ENCODE assay signal across 26 cellular contexts in the genomic region with DNA sequence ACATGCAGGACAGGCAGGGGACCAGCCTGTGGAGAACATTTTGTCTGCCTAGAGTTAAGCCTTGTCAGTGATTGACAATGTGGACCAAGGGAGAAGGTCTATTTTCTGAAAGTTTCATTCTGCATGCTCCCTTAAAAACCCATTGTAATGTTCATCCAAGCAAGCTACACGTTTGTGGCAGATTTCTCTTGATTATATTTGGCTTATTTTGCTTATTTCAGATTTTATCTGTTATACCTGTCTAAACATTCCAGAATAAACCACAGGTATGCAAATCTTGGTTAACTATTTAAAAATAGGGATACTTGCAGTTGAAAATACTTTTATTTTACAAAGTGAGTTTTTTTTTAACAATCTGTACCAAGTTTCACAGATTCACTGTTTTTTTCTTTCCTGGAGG.
"Had no signal": no experiment of that assay in that cellular context is flagged by ENCODE, and none has a peak within 500 bp of the region (broad histone marks: within the 10 kb centered on the region; RNA-seq: fewer than 3 reads in every experiment).

No MANE protein-coding gene starts in this region.

- H3K4me3 Mint-ChIP-seq: activated T-cell treated with anti-CD3 and anti-CD28 coated beads, Interleukin-2, amount 50 U/mL, for 24 hours; activated T-helper 17 cell treated with anti-CD3 and anti-CD28 coated beads, Interleukin-2, amount 50 U/mL, for 72 hours; nephron progenitor cell; stimulated activated effector memory CD8-positive, alpha-beta T cell treated with anti-CD3 and anti-CD28 coated beads, Interleukin-12 subunit alpha, Interleukin-12 subunit beta, amount 100 ng/mL, for 72 hours; stimulated activated naive CD8-positive, alpha-beta T cell treated with anti-CD3 and anti-CD28 coated beads, Interleukin-15, amount 100 ng/mL, for 72 hours; T-helper 2 cell treated with Interferon-gamma antibody and Interleukin-4, amounts not matched to agents 5 μg/mL and 100 μg/mL, for 36 hours had no signal

- H3K36me3 Mint-ChIP-seq: stimulated activated effector memory CD8-positive, alpha-beta T cell treated with anti-CD3 and anti-CD28 coated beads, Interleukin-12 subunit alpha, Interleukin-12 subunit beta, amount 100 ng/mL, for 72 hours had no signal

- H3K9me3 Mint-ChIP-seq: activated T-helper 17 cell treated with anti-CD3 and anti-CD28 coated beads, Interleukin-2, amount 50 U/mL, for 72 hours; T-helper 2 cell treated with Interferon-gamma antibody and Interleukin-4, amounts not matched to agents 5 μg/mL and 100 μg/mL, for 36 hours had no signal

- H3K9me3 ChIP-seq: mucosa of descending colon, pancreas, right lobe of liver, suprapubic skin, transverse colon, uterus had no signal

- DNase-seq: activated CD4-positive, alpha-beta T cell treated with anti-CD3 and anti-CD28 coated beads for 1 hour; activated CD8-positive, alpha-beta memory T cell treated with anti-CD3 and anti-CD28 coated beads for 24 hours; activated CD8-positive, alpha-beta memory T cell treated with anti-CD3 and anti-CD28 coated beads, Interleukin-2, amount 50 U/mL, for 4 hours; activated T-cell treated with anti-CD3 and anti-CD28 coated beads, Interleukin-2, amount 50 U/mL, for 24 hours; aorta; brain microvascular endothelial cell; central memory CD4-positive, alpha-beta T cell; dermis blood vessel endothelial cell; effector CD8-positive, alpha-beta T cell; hypothalamus; left colon; mesendoderm; mucosa of descending colon; nephron progenitor cell; pancreas; right lobe of liver; stimulated activated CD4-positive, alpha-beta T cell treated with anti-CD3 and anti-CD28 coated beads, Interleukin-2, amount 100 ng/mL, for 24 hours; stimulated activated naive CD8-positive, alpha-beta T cell treated with anti-CD3 and anti-CD28 coated beads, Interleukin-15, amount 100 ng/mL, for 72 hours; transverse colon; uterus had no signal

- ATAC-seq: activated naive CD4-positive, alpha-beta T cell treated with anti-CD3 and anti-CD28 coated beads, Interleukin-2, amount 50 U/mL, for 72 hours; activated T-helper 17 cell treated with anti-CD3 and anti-CD28 coated beads, Interleukin-2, amount 50 U/mL, for 72 hours; left colon; right lobe of liver; stimulated activated effector memory CD8-positive, alpha-beta T cell treated with anti-CD3 and anti-CD28 coated beads, Interleukin-12 subunit alpha, Interleukin-12 subunit beta, amount 100 ng/mL, for 72 hours; stimulated activated naive CD8-positive, alpha-beta T cell treated with anti-CD3 and anti-CD28 coated beads, Interleukin-15, amount 100 ng/mL, for 72 hours had no signal

- H3K4me1 ChIP-seq: right lobe of liver, uterus had no signal

- H3K4me1 Mint-ChIP-seq: activated T-helper 17 cell treated with anti-CD3 and anti-CD28 coated beads, Interleukin-2, amount 50 U/mL, for 72 hours; stimulated activated effector memory CD8-positive, alpha-beta T cell treated with anti-CD3 and anti-CD28 coated beads, Interleukin-12 subunit alpha, Interleukin-12 subunit beta, amount 100 ng/mL, for 72 hours; stimulated activated naive CD8-positive, alpha-beta T cell treated with anti-CD3 and anti-CD28 coated beads, Interleukin-15, amount 100 ng/mL, for 72 hours had no signal

- H3K27ac Mint-ChIP-seq: activated naive CD4-positive, alpha-beta T cell treated with anti-CD3 and anti-CD28 coated beads, Interleukin-2, amount 50 U/mL, for 72 hours; activated T-cell treated with anti-CD3 and anti-CD28 coated beads, Interleukin-2, amount 50 U/mL, for 24 hours; activated T-helper 17 cell treated with anti-CD3 and anti-CD28 coated beads, Interleukin-2, amount 50 U/mL, for 72 hours; nephron progenitor cell; stimulated activated effector memory CD8-positive, alpha-beta T cell treated with anti-CD3 and anti-CD28 coated beads, Interleukin-12 subunit alpha, Interleukin-12 subunit beta, amount 100 ng/mL, for 72 hours; stimulated activated naive CD8-positive, alpha-beta T cell treated with anti-CD3 and anti-CD28 coated beads, Interleukin-15, amount 100 ng/mL, for 72 hours; T-helper 2 cell treated with Interferon-gamma antibody and Interleukin-4, amounts not matched to agents 5 μg/mL and 100 μg/mL, for 36 hours had no signal

- H3K4me3 ChIP-seq: mucosa of descending colon, pancreas, right lobe of liver, skin epidermis, suprapubic skin, transverse colon, uterus had no signal

- H3K36me3 ChIP-seq: brain microvascular endothelial cell, pancreas, right lobe of liver, suprapubic skin, transverse colon, uterus had no signal

- H3K27ac ChIP-seq: brain microvascular endothelial cell, pancreas, right lobe of liver, transverse colon, uterus had no signal

- H3K27me3 ChIP-seq: brain microvascular endothelial cell, pancreas, right lobe of liver, suprapubic skin, transverse colon, uterus had no signal
